7 cellular contexts compared by ENCODE assay signal in the genomic region with DNA sequence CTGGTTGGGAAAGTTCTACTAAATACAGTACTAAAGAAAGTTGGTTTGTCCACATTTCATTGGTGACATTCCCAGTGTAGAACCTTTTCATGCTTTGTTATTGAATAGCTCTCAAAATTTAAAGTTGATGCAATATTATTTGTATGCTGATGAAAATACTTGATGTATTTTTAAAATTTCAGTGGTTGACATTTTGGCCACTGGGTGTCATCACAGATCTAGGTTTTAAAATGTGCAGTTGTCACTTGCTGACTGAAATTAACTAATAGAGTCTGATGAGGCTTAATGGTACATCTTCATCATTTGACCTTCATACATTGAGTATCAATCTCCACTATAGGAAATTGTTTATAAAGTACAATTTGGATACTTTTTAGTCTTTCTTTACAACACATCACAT. TPM values are rescaled to one million over a fixed set of nuclear protein-coding genes. Genes with fewer than 3 reads are reported as not detected.
DNase-seq lines count a peak whose midpoint lies in the region; ATAC-seq and TF ChIP-seq lines count a peak whose summit lies in the region.

No MANE protein-coding gene starts in this region.

- no peak overlapping the region for H3K9ac ChIP-seq in Karpas-422 (ENCODE audit: low read length)

- no peaks in the 10 kb centered on the region for H3K79me2 ChIP-seq in Karpas-422 (ENCODE audit: low read length)

- H3K9me3 ChIP-seq in Karpas-422 (ENCODE audit: low read length), result no peaks in the 10 kb centered on the region
- no peaks in the 10 kb centered on the region for H3K9me3 ChIP-seq in heart right ventricle
- no peaks in the 10 kb centered on the region for H3K9me3 ChIP-seq in tibial artery

- H3K4me2 ChIP-seq in Karpas-422 (ENCODE audit: low read depth, low read length, poor library complexity, severe bottlenecking), result no peak overlapping the region

- H3K27me3 ChIP-seq in Karpas-422 (ENCODE audit: low read length) (no peaks in the 10 kb centered on the region), heart right ventricle (no peaks in the 10 kb centered on the region), tibial artery (no peaks in the 10 kb centered on the region)

- intact Hi-C loops in heart right ventricle (cut with DNase I) (loop anchor here in 9 of 10 donors (1.0 to 10.0 kb wide), 9 partner anchors 254 to 552 kb away; no protein-coding TSS in a partner anchor), tibial artery (cut with DNase I; ENCODE audit: low total_unique reads) (loop anchor here (10.0 kb wide), 1 partner anchor 362 kb away; no protein-coding TSS in a partner anchor)

- H3K4me3 ChIP-seq in Karpas-422 (ENCODE audit: low read length) (no peak overlapping the region), heart right ventricle (no peak overlapping the region), tibial artery (no peak overlapping the region)

- H4K20me1 ChIP-seq in Karpas-422 (ENCODE audit: insufficient read depth, low read depth, low read length), result no peaks in the 10 kb centered on the region

- no peaks in the 10 kb centered on the region for H3K9me2 ChIP-seq in Karpas-422 (replicated peaks; ENCODE audit: insufficient read depth, low read length)

- H3K4me1 ChIP-seq in Karpas-422 (ENCODE audit: low read length) (no peaks in the 10 kb centered on the region), heart right ventricle (no peaks in the 10 kb centered on the region), tibial artery (no peaks in the 10 kb centered on the region)

- peak in 8 of 9 donors; percentile 21 to 68 (median 58) for TF ChIP-seq CTCF in heart right ventricle (IDR thresholded peaks at IDR 0.05)
- peak; percentile 47 to 61 for TF ChIP-seq CTCF in tibial artery (IDR thresholded peaks at IDR 0.05)

- ATAC-seq in heart right ventricle, result peak in 3 of 8 donors; percentile 38 to 42 (median 41)
- ATAC-seq in GM18511 (IDR thresholded peaks at IDR 0.05; ENCODE audit: unreplicated experiment), result no peak

- no peak overlapping the region for H2AFZ ChIP-seq in Karpas-422 (ENCODE audit: low read length)

- H3K27ac ChIP-seq in Karpas-422 (ENCODE audit: low read length), result no peak overlapping the region
- no peak overlapping the region for H3K27ac ChIP-seq in heart right ventricle
- H3K27ac ChIP-seq in tibial artery, result no peak overlapping the region

- H3K36me3 ChIP-seq in Karpas-422 (ENCODE audit: insufficient read depth, low read length), result no peaks in the 10 kb centered on the region
- H3K36me3 ChIP-seq in heart right ventricle, result no peaks in the 10 kb centered on the region
- no peaks in the 10 kb centered on the region for H3K36me3 ChIP-seq in tibial artery

- peak; percentile 25 for DNase-seq in EL
- DNase-seq in Karpas-422, result peak; percentile 72
- DNase-seq in activated CD4-positive, alpha-beta T cell treated with anti-CD3 and anti-CD28 coated beads, Interleukin-2, amount 50 U/mL, for 1 hour, result peak; percentile 30
- DNase-seq in heart right ventricle, result no peak
- no peak for DNase-seq in tibial artery
- DNase-seq in HK-2 (ENCODE audit: unreplicated experiment), result no peak

RNA-seq across cellular contexts. Expression of gene CMAS, which starts 37.1 kb away (rescaled TPM):
- 34.0 and 35.8 TPM in 2 replicates for total RNA-seq in Karpas-422 (2014; rRNA removed; shearing (Covaris generic); ENCODE audit: low replicate concordance)
- 10 to 100 TPM; 28.0 to 39.6 (median 35.1) TPM for total RNA-seq in heart right ventricle
- 10 to 100 TPM; 18.1 to 41.2 TPM for polyA plus RNA-seq in heart right ventricle

Comparison
In these comparisons a context has a peak if more than half of its experiments do, and no peak if none do; other contexts are left out.
1. DNase-seq: peak in EL (single experiment), Karpas-422 (single experiment) and activated CD4-positive, alpha-beta T cell treated with anti-CD3 and anti-CD28 coated beads, Interleukin-2, amount 50 U/mL, for 1 hour (single experiment); none in heart right ventricle (0 of 2), tibial artery (0 of 2) and HK-2 (single experiment).